8 cellular contexts compared by ENCODE assay signal in the genomic region with DNA sequence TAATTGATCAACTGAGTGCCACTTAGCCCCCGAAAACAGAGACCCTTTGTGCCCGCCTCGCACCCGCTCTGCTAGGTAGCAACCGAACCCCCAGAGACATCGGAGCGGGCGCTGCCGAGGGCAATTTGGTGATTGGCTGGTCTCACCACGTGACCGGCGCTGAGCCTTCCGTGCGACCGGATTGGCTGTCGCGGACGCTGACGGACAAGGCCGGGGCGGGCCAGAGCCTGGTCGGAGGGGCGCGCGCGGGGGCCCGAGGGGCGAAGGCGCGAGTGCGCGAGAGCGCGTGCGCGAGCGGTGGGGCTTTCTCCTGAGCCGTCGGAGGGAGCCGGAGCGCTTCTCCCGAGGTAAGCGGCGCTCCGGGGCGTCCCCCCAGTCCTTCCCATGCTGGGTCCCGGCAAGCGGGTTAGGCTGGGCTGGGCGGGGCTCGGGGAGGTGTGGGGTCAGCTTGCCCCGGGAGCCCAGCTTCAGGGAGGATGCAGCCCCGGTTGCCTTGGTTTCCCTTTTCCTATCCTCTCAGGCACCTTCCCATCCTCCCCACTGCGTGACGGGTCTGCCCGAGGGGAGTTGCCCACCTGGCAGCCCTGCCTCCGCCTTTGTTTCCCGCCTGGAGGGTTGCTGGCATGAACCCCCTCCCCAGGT. TPM values are rescaled to one million over a fixed set of nuclear protein-coding genes. Genes with fewer than 3 reads are reported as not detected.
DNase-seq lines count a peak whose midpoint lies in the region; ATAC-seq and TF ChIP-seq lines count a peak whose summit lies in the region.

A gene (plus strand): TSS at position 303 of the 642 bp plus-strand sequence.

- intact Hi-C loops in activated CD8-positive, alpha-beta T cell treated with anti-CD3 and anti-CD28 coated beads for 36 hours (cut with micrococcal nuclease) = loop anchor here (10.0 kb wide), 1 partner anchor 303 kb away; no protein-coding TSS in a partner anchor

- no peaks in the 10 kb centered on the region for H3K9me3 Mint-ChIP-seq in activated CD8-positive, alpha-beta T cell treated with anti-CD3 and anti-CD28 coated beads for 36 hours

- no peak within 1 kb of the TSS for H3K27ac ChIP-seq in muscle layer of duodenum (ENCODE audit: low read length)
- H3K27ac ChIP-seq in thoracic aorta = no peak within 1 kb of the TSS

- peak; percentile 65 for ATAC-seq in activated CD8-positive, alpha-beta T cell treated with anti-CD3 and anti-CD28 coated beads for 36 hours
- ATAC-seq in thoracic aorta (ENCODE audit: insufficient number of reproducible peaks, low FRiP score, low read depth) (no peak), HG02763 (IDR thresholded peaks at IDR 0.05; ENCODE audit: unreplicated experiment) (no peak)

- DNase-seq in GM19238 (ENCODE audit: insufficient read length, low spot score) (peak; percentile 27), NCI-H1694 treated with DMSO at 0.1 percent for 48 hours (lab: John Stamatoyannopoulos, UW) (peak; percentile 86), fibroblast of peridontal ligament (ENCODE audit: extremely low read depth) (peak; percentile 16), thoracic aorta (ENCODE audit: low spot score) (peak; percentile 10), SIG-M5 treated with dmso at 0.1 percent for 504 hours (lab: John Stamatoyannopoulos, UW; ENCODE audit: unreplicated experiment) (no peak)
- DNase-seq in activated CD8-positive, alpha-beta T cell treated with anti-CD3 and anti-CD28 coated beads for 36 hours = peak; percentile 46

- H3K27me3 Mint-ChIP-seq in activated CD8-positive, alpha-beta T cell treated with anti-CD3 and anti-CD28 coated beads for 36 hours = peaks cover 46% of the 10 kb centered on the region

- H3K9me3 ChIP-seq in muscle layer of duodenum (ENCODE audit: control insufficient read depth in 1 of 2, low read length in 2 of 2) = no peaks in the 10 kb centered on the region
- no peaks in the 10 kb centered on the region for H3K9me3 ChIP-seq in thoracic aorta

- TF ChIP-seq CTCF in activated CD8-positive, alpha-beta T cell treated with anti-CD3 and anti-CD28 coated beads for 36 hours (IDR thresholded peaks at IDR 0.05) = no peak
- no peak for TF ChIP-seq CTCF in thoracic aorta (IDR thresholded peaks at IDR 0.05)

- H3K36me3 ChIP-seq in muscle layer of duodenum (ENCODE audit: control insufficient read depth in 1 of 2, insufficient read depth in 2 of 2, low read length in 2 of 2) = no peaks in the 10 kb centered on the region
- no peaks in the 10 kb centered on the region for H3K36me3 ChIP-seq in thoracic aorta

- peak within 1 kb of the TSS; percentile 62 to 88 for H3K4me3 ChIP-seq in muscle layer of duodenum (ENCODE audit: low read depth in 1 of 2, low read length in 2 of 2)
- H3K4me3 ChIP-seq in thoracic aorta = peak within 1 kb of the TSS; percentile 84

- H3K27ac Mint-ChIP-seq in activated CD8-positive, alpha-beta T cell treated with anti-CD3 and anti-CD28 coated beads for 36 hours = no peak within 1 kb of the TSS

- no peaks in the 10 kb centered on the region for H3K36me3 Mint-ChIP-seq in activated CD8-positive, alpha-beta T cell treated with anti-CD3 and anti-CD28 coated beads for 36 hours (ENCODE audit: low read depth)

- H3K4me1 ChIP-seq in muscle layer of duodenum (ENCODE audit: control insufficient read depth in 1 of 2, insufficient read depth in 2 of 2, low read length in 2 of 2) (peaks cover 0 to 17% of the 10 kb centered on the region in 2 donors), thoracic aorta (ENCODE audit: control insufficient read depth in 1 of 2, low read depth in 2 of 2) (peaks cover 2 to 25% of the 10 kb centered on the region in 2 donors)

- H3K4me1 Mint-ChIP-seq in activated CD8-positive, alpha-beta T cell treated with anti-CD3 and anti-CD28 coated beads for 36 hours (ENCODE audit: low read depth) = no peaks in the 10 kb centered on the region

- peak within 1 kb of the TSS; percentile 20 for H3K4me3 Mint-ChIP-seq in activated CD8-positive, alpha-beta T cell treated with anti-CD3 and anti-CD28 coated beads for 36 hours

- peaks cover 15% of the 10 kb centered on the region for H3K27me3 ChIP-seq in muscle layer of duodenum (ENCODE audit: low read depth, low read length)
- H3K27me3 ChIP-seq in thoracic aorta (replicated peaks; ENCODE audit: insufficient read depth) = no peaks in the 10 kb centered on the region

- CTCF ChIA-PET in activated CD8-positive, alpha-beta T cell treated with anti-CD3 and anti-CD28 coated beads for 36 hours (lab: Charles Lee) = no interaction called here

- POLR2A ChIA-PET in activated CD8-positive, alpha-beta T cell treated with anti-CD3 and anti-CD28 coated beads for 36 hours (lab: Charles Lee) = no interaction called here

RNA-seq across cellular contexts. Expression of the gene that starts here (rescaled TPM):
- total RNA-seq in activated CD8-positive, alpha-beta T cell treated with anti-CD3 and anti-CD28 coated beads for 36 hours = not detected
- under 1 TPM; 0.28 to 0.41 TPM for total RNA-seq in thoracic aorta

Comparison
In these comparisons a context has a peak if more than half of its experiments do, and no peak if none do; other contexts are left out.
1. Peak in DNase-seq and ATAC-seq in activated CD8-positive, alpha-beta T cell treated with anti-CD3 and anti-CD28 coated beads for 36 hours; RNA of the gene not detected or under 1 TPM.
2. Peak in DNase-seq and H3K4me3 ChIP-seq in thoracic aorta; RNA of the gene not detected or under 1 TPM.